In the genomic region with DNA sequence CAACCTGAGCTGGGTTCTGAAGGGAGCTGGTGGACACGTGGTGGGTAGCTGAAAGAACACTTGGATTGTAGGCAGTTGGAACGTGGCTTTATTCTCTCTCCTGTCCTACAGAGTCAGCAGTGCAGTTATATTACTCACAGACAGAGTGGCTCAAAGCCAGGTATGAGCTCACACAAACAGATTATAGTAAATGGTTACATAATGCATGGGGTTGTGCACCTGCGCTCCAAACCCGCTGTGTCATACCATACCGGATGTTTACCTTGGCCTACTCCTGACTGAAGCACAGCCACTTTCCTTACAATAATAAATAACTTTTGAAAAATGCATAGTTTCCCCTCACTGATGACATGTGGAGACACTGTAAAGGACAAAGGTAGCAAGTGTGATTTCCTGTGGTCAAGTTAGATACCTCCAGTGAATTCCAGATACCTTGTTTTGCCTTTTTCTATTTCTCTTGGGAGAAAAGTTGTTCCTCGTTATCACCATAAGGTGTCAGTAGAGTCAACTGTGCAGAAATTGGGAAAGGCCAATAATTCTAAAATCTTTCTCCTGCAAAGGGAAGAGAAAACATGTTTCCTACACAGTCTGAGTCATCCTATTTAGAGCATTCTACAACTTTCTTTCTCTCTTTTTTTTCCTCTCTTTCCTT, we compare ENCODE assay signal across 1 cellular context.
TF ChIP-seq lines count a peak whose summit lies in the region.

No MANE protein-coding gene starts in this region.

TF ChIP-seq in GM23338, 12 proteins besides CTCF, POLR2A, EP300 and RAD21 (continued from another document):
- TF ChIP-seq REST (IDR thresholded peaks at IDR 0.05; ENCODE audit: unreplicated experiment): no peak
- no peak for TF ChIP-seq JUNB (IDR thresholded peaks at IDR 0.05; ENCODE audit: unreplicated experiment)
TF ChIP-seq in GM23338: peak in this region for 0.
